Comparison of ENCODE assay signal across 7 cellular contexts in the genomic region with DNA sequence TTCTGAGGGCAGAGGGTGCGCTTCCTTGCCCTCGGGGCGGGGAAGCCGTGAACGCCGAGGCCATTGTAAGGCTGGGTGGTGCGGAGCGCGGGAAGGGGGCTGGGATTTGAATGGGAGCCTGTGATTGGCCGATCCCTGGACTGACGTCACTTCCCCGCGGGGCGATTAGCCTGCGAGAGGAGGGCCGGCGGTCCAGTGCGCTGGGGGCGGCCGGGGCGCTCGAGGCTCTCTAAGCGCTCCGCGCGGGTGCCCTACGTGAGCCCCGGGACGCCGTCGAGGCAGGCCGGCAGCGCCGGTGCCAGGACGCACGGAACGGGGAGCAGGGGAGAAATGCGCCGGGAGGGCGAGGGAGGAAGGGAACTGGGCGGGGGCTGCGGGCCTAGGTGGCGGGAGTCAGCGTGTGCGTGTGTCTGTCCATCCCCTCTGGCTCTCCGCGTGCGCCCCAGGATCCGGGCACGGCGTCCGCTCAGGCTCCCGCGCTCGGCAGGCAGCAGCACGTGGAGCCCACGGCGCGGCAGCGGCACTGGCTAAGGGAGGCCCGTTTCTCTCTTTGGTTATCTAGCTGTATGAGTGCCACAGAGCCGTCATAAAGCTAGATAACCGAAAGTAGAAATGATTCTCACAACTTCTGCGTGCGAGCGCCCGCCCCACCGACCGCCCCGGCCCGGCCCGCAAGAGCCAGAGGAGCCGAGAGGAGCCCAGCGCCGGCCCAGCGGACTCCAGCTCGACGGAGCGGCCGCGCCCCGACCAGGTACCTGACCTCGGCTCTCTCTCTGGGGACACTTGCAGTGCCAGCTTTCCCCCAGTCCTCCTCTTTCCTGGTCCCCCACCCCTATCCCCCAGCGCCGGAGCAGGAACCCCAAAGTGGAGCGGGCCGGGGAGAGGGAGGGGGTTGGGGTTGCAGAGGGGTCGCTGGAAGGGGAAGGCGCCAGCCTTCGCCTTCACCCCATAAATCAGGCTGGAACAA. TPM values are rescaled to one million over a fixed set of nuclear protein-coding genes. Genes with fewer than 3 reads are reported as not detected.
A peak's percentile ranks its signal among the peaks of the same experiment; 100 is the strongest.
DNase-seq lines count a peak whose midpoint lies in the region; ATAC-seq, FAIRE-seq and TF ChIP-seq lines count a peak whose summit lies in the region.

No MANE protein-coding gene starts in this region.

- DNase-seq in EH (ENCODE audit: low read depth) (peak; percentile 28), NCI-H2196 (lab: John Stamatoyannopoulos, UW; ENCODE audit: unreplicated experiment) (peak; percentile 72), cerebellar cortex (ENCODE audit: low spot score) (peak; percentile 92), occipital lobe (lab: John Stamatoyannopoulos, UW) (peak; percentile 78), H54 (ENCODE audit: insufficient read length, low spot score) (no peak), HT-29 (ENCODE audit: low spot score) (no peak)

- TF ChIP-seq POLR2A in H54 (IDR thresholded peaks at IDR 0.05; ENCODE audit: low read depth, low read length) = no peak

- ATAC-seq in HG02571 (IDR thresholded peaks at IDR 0.05; ENCODE audit: unreplicated experiment) = no peak

- no peak for FAIRE-seq in H54 (lab: Jason Lieb, UNC)

RNA-seq across cellular contexts. Expression of gene POLG, which starts 33.1 kb away (rescaled TPM):
- total RNA-seq in occipital lobe = 38.4 TPM
- total RNA-seq in HT-29 (2014; rRNA removed; shearing (Covaris generic)) = 159 and 161 TPM in 2 replicates

Comparison
In these comparisons a context has a peak if more than half of its experiments do, and no peak if none do; other contexts are left out.
1. DNase-seq: peak in EH (single experiment), NCI-H2196 (single experiment), cerebellar cortex (single experiment) and occipital lobe (single experiment); none in H54 (single experiment) and HT-29 (single experiment).